ENCODE assay signal across 9 cellular contexts in genomic region chr18:67243799-67244587, GRCh38.
DNase-seq lines count a peak whose midpoint lies in the region; ATAC-seq and TF ChIP-seq lines count a peak whose summit lies in the region.
"Had no signal": no experiment of that assay in that cellular context is flagged by ENCODE, and none has a peak within 500 bp of the region (broad histone marks: within the 10 kb centered on the region; RNA-seq: fewer than 3 reads in every experiment).

No MANE protein-coding gene starts in this region.

- H3K9me2 ChIP-seq in neural cell (ENCODE audit: insufficient read depth, low read length), result no peaks in the 10 kb centered on the region

- H3K4me3 ChIP-seq in adipocyte (ENCODE audit: low read length), result peak overlapping the region; percentile 72
- no peak overlapping the region for H3K4me3 ChIP-seq in neural cell (ENCODE audit: low read length)
- no peak overlapping the region for H3K4me3 ChIP-seq in vagina

- no peak for TF ChIP-seq POLR2A in vagina (IDR thresholded peaks at IDR 0.05)

- no peak for TF ChIP-seq RAD21 in neural cell (conservative IDR thresholded peaks at IDR 0.05)

- H2AFZ ChIP-seq in neural cell (ENCODE audit: low read depth, low read length), result no peak overlapping the region

- H3K79me2 ChIP-seq in neural cell (replicated peaks; ENCODE audit: insufficient read depth, low read length), result no peaks in the 10 kb centered on the region

- TF ChIP-seq CTCF in neural cell (IDR thresholded peaks at IDR 0.05; ENCODE audit: poor library complexity, severe bottlenecking) (no peak), vagina (IDR thresholded peaks at IDR 0.05) (no peak)

- peak overlapping the region; percentile 60 for H3K9ac ChIP-seq in adipocyte (ENCODE audit: low read length)
- H3K9ac ChIP-seq in neural cell (ENCODE audit: low read length), result no peak overlapping the region

- H3K36me3 ChIP-seq in adipocyte (ENCODE audit: control insufficient read depth, insufficient read depth, low read length, severe bottlenecking) (no peaks in the 10 kb centered on the region), neural cell (ENCODE audit: insufficient read depth, low read length) (no peaks in the 10 kb centered on the region), vagina (no peaks in the 10 kb centered on the region)

- peaks cover 20% of the 10 kb centered on the region for H3K4me1 ChIP-seq in adipocyte (ENCODE audit: control insufficient read depth, insufficient read depth, low read length)
- H3K4me1 ChIP-seq in vagina, result no peaks in the 10 kb centered on the region

- no peak overlapping the region for H3K4me2 ChIP-seq in neural cell (ENCODE audit: low read length)

- no peaks in the 10 kb centered on the region for H3F3A ChIP-seq in neural cell (ENCODE audit: insufficient read depth, low read length, poor library complexity, severe bottlenecking)

- intact Hi-C loops in vagina (cut with DNase I), result no loop called here

- H3K27ac ChIP-seq in neural cell (ENCODE audit: low read length), result no peak overlapping the region
- no peak overlapping the region for H3K27ac ChIP-seq in vagina

- H4K20me1 ChIP-seq in neural cell (ENCODE audit: insufficient read depth), result no peaks in the 10 kb centered on the region

- no peaks in the 10 kb centered on the region for H3K27me3 ChIP-seq in adipocyte (replicated peaks; ENCODE audit: control insufficient read depth, insufficient read depth, low read length)
- H3K27me3 ChIP-seq in neural cell (ENCODE audit: insufficient read depth, low read depth, low read length), result no peaks in the 10 kb centered on the region
- no peaks in the 10 kb centered on the region for H3K27me3 ChIP-seq in vagina

- no peak for TF ChIP-seq EP300 in neural cell (conservative IDR thresholded peaks at IDR 0.05; ENCODE audit: poor library complexity, severe bottlenecking)

- DNase-seq in adipocyte (ENCODE audit: low read depth) (peak; percentile 37), NCI-H1694 treated with DMSO at 0.1 percent for 48 hours (lab: John Stamatoyannopoulos, UW) (no peak), vagina (ENCODE audit: extremely low spot score in 2 of 2) (no peak)
- DNase-seq: NCI-H1105 had no signal

- no peaks in the 10 kb centered on the region for H3K9me3 ChIP-seq in adipocyte (ENCODE audit: control insufficient read depth, low read length)
- H3K9me3 ChIP-seq in neural cell (ENCODE audit: low read length), result no peaks in the 10 kb centered on the region
- no peaks in the 10 kb centered on the region for H3K9me3 ChIP-seq in vagina

- ATAC-seq in GM18498 (IDR thresholded peaks at IDR 0.05; ENCODE audit: unreplicated experiment), result peak; percentile 65
- peak; percentile 45 for ATAC-seq in HG02852 (IDR thresholded peaks at IDR 0.05; ENCODE audit: unreplicated experiment)
- ATAC-seq in GM21529 (IDR thresholded peaks at IDR 0.05; ENCODE audit: unreplicated experiment), result no peak
- ATAC-seq in GM21576 (IDR thresholded peaks at IDR 0.05; ENCODE audit: unreplicated experiment), result no peak

TF ChIP-seq in neural cell, 6 proteins besides CTCF, POLR2A, EP300 and RAD21:
- TF ChIP-seq SMC3 (conservative IDR thresholded peaks at IDR 0.05; ENCODE audit: poor library complexity) (no peak), REST (IDR thresholded peaks at IDR 0.05; ENCODE audit: borderline replicate concordance) (no peak), POLR2AphosphoS5 (IDR thresholded peaks at IDR 0.05) (peak; percentile 73), TAF1 (IDR thresholded peaks at IDR 0.05; ENCODE audit: low read depth) (no peak), EZH2 (IDR thresholded peaks at IDR 0.05; ENCODE audit: borderline replicate concordance, insufficient read depth, low read length, poor library complexity, severe bottlenecking) (no peak)

Comparison
In these comparisons a context has a peak if more than half of its experiments do, and no peak if none do; other contexts are left out.
1. ATAC-seq: peak in GM18498 (single experiment) and HG02852 (single experiment); none in GM21529 (single experiment) and GM21576 (single experiment).